Comparison of ENCODE assay signal across 14 cellular contexts in genomic region chr7:154699421-154699820, GRCh38.
DNase-seq lines count a peak whose midpoint lies in the region; ATAC-seq, FAIRE-seq and TF ChIP-seq lines count a peak whose summit lies in the region.
"Had no signal": no experiment of that assay in that cellular context is flagged by ENCODE, and none has a peak within 500 bp of the region (broad histone marks: within the 10 kb centered on the region; RNA-seq: fewer than 3 reads in every experiment).

No MANE protein-coding gene starts in this region.

- H3K27ac Mint-ChIP-seq in activated naive CD4-positive, alpha-beta T cell treated with anti-CD3 and anti-CD28 coated beads for 36 hours, result no peak overlapping the region
- no peak overlapping the region for H3K27ac Mint-ChIP-seq in activated naive CD4-positive, alpha-beta T cell treated with anti-CD3 and anti-CD28 coated beads, Interleukin-2, amount 10 ng/mL, durations not matched to agents 7 days and 5 days
- H3K27ac Mint-ChIP-seq: B cell; CD4-positive, alpha-beta T cell had no signal

- peak; percentile 42 for FAIRE-seq in RCC 7860 (lab: Jason Lieb, UNC)
- FAIRE-seq: D721Med, H54 had no signal

- POLR2A ChIA-PET in HEK293T (lab: Yijun Ruan, JAX), result no interaction called here

- CTCF ChIA-PET in activated naive CD4-positive, alpha-beta T cell treated with anti-CD3 and anti-CD28 coated beads for 36 hours (lab: Charles Lee), result interaction anchor here (1.5 kb wide), 1 partner anchor 19 kb away, joined by 5 read pairs; no protein-coding TSS in a partner anchor
- CTCF ChIA-PET in activated naive CD4-positive, alpha-beta T cell treated with anti-CD3 and anti-CD28 coated beads, Interleukin-2, amount 10 ng/mL, durations not matched to agents 7 days and 5 days (lab: Charles Lee), result no interaction called here
- CTCF ChIA-PET in HEK293T (lab: Yijun Ruan, JAX), result interaction anchor here (1.6 kb wide), 1 partner anchor 73 kb away, joined by 3 read pairs; no protein-coding TSS in a partner anchor

- peak; percentile 5 for DNase-seq in activated naive CD4-positive, alpha-beta T cell treated with anti-CD3 and anti-CD28 coated beads for 36 hours
- no peak for DNase-seq in activated naive CD4-positive, alpha-beta T cell treated with anti-CD3 and anti-CD28 coated beads, Interleukin-2, amount 10 ng/mL, durations not matched to agents 7 days and 5 days
- DNase-seq in RCC 7860 (ENCODE audit: low spot score), result peak; percentile 57
- DNase-seq in caudate nucleus (lab: John Stamatoyannopoulos, UW), result peak in 42 of 61 donors; percentile 14 to 85 (median 47)
- DNase-seq in putamen (ENCODE audit: low spot score), result peak; percentile 52
- DNase-seq in HEK293T (ENCODE audit: extremely low spot score), result no peak
- no peak for DNase-seq in AG20443 (ENCODE audit: low spot score)
- DNase-seq: CD4-positive, alpha-beta T cell; NCI-H2029; NCI-H510A treated with DMSO at 0.1 percent for 48 hours had no signal

- no peak overlapping the region for H3K27ac ChIP-seq in caudate nucleus (ENCODE audit: low read depth, low read length)

- intact Hi-C loops in activated naive CD4-positive, alpha-beta T cell treated with anti-CD3 and anti-CD28 coated beads for 36 hours (cut with micrococcal nuclease), result no loop called here

- H3K9me3 Mint-ChIP-seq in activated naive CD4-positive, alpha-beta T cell treated with anti-CD3 and anti-CD28 coated beads for 36 hours, result peaks cover 6% of the 10 kb centered on the region
- H3K9me3 Mint-ChIP-seq in activated naive CD4-positive, alpha-beta T cell treated with anti-CD3 and anti-CD28 coated beads, Interleukin-2, amount 10 ng/mL, durations not matched to agents 7 days and 5 days, result peaks cover 8% of the 10 kb centered on the region

- ATAC-seq in GM18907 (IDR thresholded peaks at IDR 0.05; ENCODE audit: unreplicated experiment), result no peak

- H3K4me1 Mint-ChIP-seq in activated naive CD4-positive, alpha-beta T cell treated with anti-CD3 and anti-CD28 coated beads for 36 hours (ENCODE audit: low read depth), result no peaks in the 10 kb centered on the region
- H3K4me1 Mint-ChIP-seq in activated naive CD4-positive, alpha-beta T cell treated with anti-CD3 and anti-CD28 coated beads, Interleukin-2, amount 10 ng/mL, durations not matched to agents 7 days and 5 days, result no peaks in the 10 kb centered on the region
- H3K4me1 Mint-ChIP-seq: B cell had no signal

- H3K36me3 Mint-ChIP-seq in activated naive CD4-positive, alpha-beta T cell treated with anti-CD3 and anti-CD28 coated beads for 36 hours (ENCODE audit: low read depth), result no peaks in the 10 kb centered on the region
- H3K36me3 Mint-ChIP-seq in activated naive CD4-positive, alpha-beta T cell treated with anti-CD3 and anti-CD28 coated beads, Interleukin-2, amount 10 ng/mL, durations not matched to agents 7 days and 5 days, result no peaks in the 10 kb centered on the region

- no peak overlapping the region for H3K4me3 Mint-ChIP-seq in activated naive CD4-positive, alpha-beta T cell treated with anti-CD3 and anti-CD28 coated beads for 36 hours
- no peak overlapping the region for H3K4me3 Mint-ChIP-seq in activated naive CD4-positive, alpha-beta T cell treated with anti-CD3 and anti-CD28 coated beads, Interleukin-2, amount 10 ng/mL, durations not matched to agents 7 days and 5 days
- H3K4me3 Mint-ChIP-seq: B cell; CD4-positive, alpha-beta T cell had no signal

- H3K27me3 Mint-ChIP-seq in activated naive CD4-positive, alpha-beta T cell treated with anti-CD3 and anti-CD28 coated beads for 36 hours (ENCODE audit: low read depth), result peaks cover 4% of the 10 kb centered on the region
- peaks cover 4% of the 10 kb centered on the region for H3K27me3 Mint-ChIP-seq in activated naive CD4-positive, alpha-beta T cell treated with anti-CD3 and anti-CD28 coated beads, Interleukin-2, amount 10 ng/mL, durations not matched to agents 7 days and 5 days
- H3K27me3 Mint-ChIP-seq: B cell; CD4-positive, alpha-beta T cell had no signal

TF ChIP-seq in HEK293T, 16 proteins besides CTCF, POLR2A, EP300 and RAD21:
- TF ChIP-seq L3MBTL2 (conservative IDR thresholded peaks at IDR 0.05), result no peak
- TF ChIP-seq ZNF384 (IDR thresholded peaks at IDR 0.05), result no peak
- no peak for TF ChIP-seq ARNT (IDR thresholded peaks at IDR 0.05)
- no peak for TF ChIP-seq FOXM1 (IDR thresholded peaks at IDR 0.05; ENCODE audit: borderline replicate concordance)
- no peak for TF ChIP-seq NFRKB (IDR thresholded peaks at IDR 0.05)
- TF ChIP-seq SUZ12 (IDR thresholded peaks at IDR 0.05), result no peak
- no peak for TF ChIP-seq HDGF (IDR thresholded peaks at IDR 0.05; ENCODE audit: borderline replicate concordance)
- no peak for TF ChIP-seq SP1 (IDR thresholded peaks at IDR 0.05)
- TF ChIP-seq TARDBP (IDR thresholded peaks at IDR 0.05), result no peak
- no peak for TF ChIP-seq PKNOX1 (IDR thresholded peaks at IDR 0.05)
- TF ChIP-seq LEF1 (IDR thresholded peaks at IDR 0.05; ENCODE audit: borderline replicate concordance), result no peak
- TF ChIP-seq FOXK2 (IDR thresholded peaks at IDR 0.05), result no peak
- no peak for TF ChIP-seq CTBP1 (IDR thresholded peaks at IDR 0.05; ENCODE audit: borderline replicate concordance)
- no peak for TF ChIP-seq FOXA1 (IDR thresholded peaks at IDR 0.05)
- no peak for TF ChIP-seq ELF4 (IDR thresholded peaks at IDR 0.05)
- TF ChIP-seq BHLHE40 (IDR thresholded peaks at IDR 0.05; ENCODE audit: borderline replicate concordance), result no peak

Comparison
In these comparisons a context has a peak if more than half of its experiments do, and no peak if none do; other contexts are left out.
1. DNase-seq: peak in activated naive CD4-positive, alpha-beta T cell treated with anti-CD3 and anti-CD28 coated beads for 36 hours (single experiment), RCC 7860 (single experiment), caudate nucleus (42 of 61) and putamen (single experiment); none in activated naive CD4-positive, alpha-beta T cell treated with anti-CD3 and anti-CD28 coated beads, Interleukin-2, amount 10 ng/mL, durations not matched to agents 7 days and 5 days (single experiment), HEK293T (single experiment) and AG20443 (single experiment).